ENCODE assay signal across 1 cellular context in genomic region chr12:116454950-116455447, GRCh38.
A peak's percentile ranks its signal among the peaks of the same experiment; 100 is the strongest.
TF ChIP-seq lines count a peak whose summit lies in the region.

No MANE protein-coding gene starts in this region.

TF ChIP-seq in A549, 52 proteins besides CTCF, POLR2A, EP300 and RAD21 (continued from another document):
- TF ChIP-seq PBX3 (IDR thresholded peaks at IDR 0.05), result 0 out of 2 replicates have a peak, but pooled peaks have one; percentile 32
- peak; percentile 57; the same call in 1 of the 2 replicates for TF ChIP-seq HOXA7 (CRISPR knock-in tag; IDR thresholded peaks at IDR 0.05)
- TF ChIP-seq RCOR1 (IDR thresholded peaks at IDR 0.05; ENCODE audit: low read depth, low read length), result no peak
- TF ChIP-seq SMC3 (IDR thresholded peaks at IDR 0.05), result peak; percentile 17; the same call in 2 of the 3 replicates
- peak; percentile 100 for TF ChIP-seq ZFP36 (IDR thresholded peaks at IDR 0.05; ENCODE audit: borderline replicate concordance, partially characterized antibody)
- peak in 1 of 2 experiments; percentile 12; a peak in 1 of 4 replicates for TF ChIP-seq CEBPB (IDR thresholded peaks at IDR 0.05)
- peak; percentile 40; the same call in 1 of the 2 replicates for TF ChIP-seq JUNB (IDR thresholded peaks at IDR 0.05)
- no peak for TF ChIP-seq HMGXB4 (CRISPR knock-in tag; IDR thresholded peaks at IDR 0.05; ENCODE audit: borderline replicate concordance)
- no peak for TF ChIP-seq NPAS2 (CRISPR knock-in tag; IDR thresholded peaks at IDR 0.05; ENCODE audit: borderline replicate concordance)
- no peak for TF ChIP-seq FOSL2 (IDR thresholded peaks at IDR 0.05)
- TF ChIP-seq FOSL2 (CRISPR knock-in tag; IDR thresholded peaks at IDR 0.05), result peak; percentile 85
